ENCODE assay signal across 31 cellular contexts in genomic region chr12:3700861-3701260, GRCh38. TPM values are rescaled to one million over a fixed set of nuclear protein-coding genes. Genes with fewer than 3 reads are reported as not detected.
A peak's percentile ranks its signal among the peaks of the same experiment; 100 is the strongest.
DNase-seq lines count a peak whose midpoint lies in the region; ATAC-seq, FAIRE-seq and TF ChIP-seq lines count a peak whose summit lies in the region.
"Had no signal": no experiment of that assay in that cellular context is flagged by ENCODE, and none has a peak within 500 bp of the region (broad histone marks: within the 10 kb centered on the region; RNA-seq: fewer than 3 reads in every experiment).

No MANE protein-coding gene starts in this region.

- TF ChIP-seq EP300 in HepG2 (IDR thresholded peaks at IDR 0.05; ENCODE audit: low read depth in 2 of 2, low read length in 2 of 2) (no peak), HepG2 (CRISPR knock-in tag; IDR thresholded peaks at IDR 0.05; ENCODE audit: borderline replicate concordance) (no peak)

- POLR2A ChIA-PET in HepG2 (lab: Yijun Ruan, JAX), result no interaction called here

- no peak overlapping the region for H3K9ac ChIP-seq in fibroblast of lung (ENCODE audit: insufficient read depth, low read length)
- H3K9ac ChIP-seq in HepG2 (ENCODE audit: insufficient read depth, low read depth, low read length), result no peak overlapping the region

- 98% methylated on average over 1 of the region's 1 CpG for WGBS in HepG2 (ENCODE audit: low lambda C conversion rate)
- 95 to 98% (median 96%) methylated on average over 1 of the region's 1 CpG for WGBS in adrenal gland, 4 donors

- TF ChIP-seq CTCF in fibroblast of lung (conservative IDR thresholded peaks at IDR 0.05 in 1 of 2, IDR thresholded peaks at IDR 0.05 in 1 of 2; ENCODE audit: low read depth in 1 of 2, low read length in 2 of 2) (no peak), HepG2 (CRISPR knock-in tag; IDR thresholded peaks at IDR 0.05) (no peak), adrenal gland (IDR thresholded peaks at IDR 0.05) (no peak)

- H4K20me1 ChIP-seq in fibroblast of lung (ENCODE audit: control insufficient read depth, extremely low read depth, insufficient read depth, low read length) (no peaks in the 10 kb centered on the region), HepG2 (ENCODE audit: insufficient read depth, low read length) (no peaks in the 10 kb centered on the region)

- DNase-seq in GM04503 (ENCODE audit: low read depth), result peak; percentile 17
- peak; percentile 11 for DNase-seq in MV-4-11 (lab: John Stamatoyannopoulos, UW)
- DNase-seq in fibroblast of lung (ENCODE audit: low read depth in 2 of 2), result peak; percentile 26 to 71
- peak; percentile 18 for DNase-seq in stromal cell of bone marrow (ENCODE audit: low read depth)
- no peak for DNase-seq in HepG2 (ENCODE audit: low spot score)
- DNase-seq in stimulated activated naive CD4-positive, alpha-beta T cell (lab: John Stamatoyannopoulos, UW), result no peak
- DNase-seq in adrenal gland, result no peak
- DNase-seq: activated CD4-positive, alpha-beta T cell treated with anti-CD3 and anti-CD28 coated beads for 4 hours; activated CD8-positive, alpha-beta T cell treated with anti-CD3 and anti-CD28 coated beads, Interleukin-2, amount 10 ng/mL, durations not matched to agents 7 days and 5 days; aorta; Calu3; dermis blood vessel endothelial cell; endodermal cell; hypothalamus; left cardiac atrium; mucosa of descending colon; NCI-H1694; NCI-H446 treated with DMSO at 0.1 percent for 48 hours; NCI-H82; occipital lobe; stimulated activated CD4-positive, alpha-beta T cell treated with anti-CD3 and anti-CD28 coated beads, Interleukin-4, amount 100 ng/mL, for 1 hour; T1000; transverse colon had no signal

- H3K4me3 ChIP-seq in fibroblast of lung (replicated peaks in 1 of 4; ENCODE audit: control extremely low read depth in 1 of 4, insufficient read depth in 1 of 4, low read depth in 3 of 4, low read length in 4 of 4) (no peak overlapping the region), HepG2 (replicated peaks in 1 of 3; ENCODE audit: insufficient read depth in 1 of 3, low read depth in 2 of 3, low read length in 3 of 3) (no peak overlapping the region), adrenal gland (no peak overlapping the region)
- H3K4me3 ChIP-seq: GM12878, HAP-1, lung, mucosa of descending colon, prostate gland, transverse colon had no signal

- BruUV-seq in HepG2 (replicated peaks; lab: Mats Ljungman, UMichigan), result no TSS peak

- intact Hi-C loops in HepG2 (cut with micrococcal nuclease; ENCODE audit: unreplicated experiment) (no loop called here), adrenal gland (cut with DNase I) (no loop called here)

- H3K79me2 ChIP-seq in fibroblast of lung (ENCODE audit: control insufficient read depth, insufficient read depth, low read length) (no peaks in the 10 kb centered on the region), HepG2 (ENCODE audit: insufficient read depth, low read length) (no peaks in the 10 kb centered on the region)

- in situ Hi-C loops in HepG2 (cut with HindIII; ENCODE audit: extremely low pct_ligation_motif_present, low pct_unique_long_range_greater_than_20kb), result no loop called here

- ATAC-seq in HepG2, result no peak
- ATAC-seq: activated CD8-positive, alpha-beta T cell treated with anti-CD3 and anti-CD28 coated beads, Interleukin-2, amount 10 ng/mL, durations not matched to agents 7 days and 5 days; activated naive CD4-positive, alpha-beta T cell treated with anti-CD3 and anti-CD28 coated beads, Interleukin-2, amount 50 U/mL, for 72 hours; GM12878; left cardiac atrium; mucosa of descending colon; natural killer cell treated with Interleukin-12 subunit alpha and Interleukin-12 subunit beta and Interleukin-15 and Interleukin-18, amount 100 ng/mL, for 72 hours; sciatic nerve had no signal

- CTCF ChIA-PET in HepG2 (lab: Yijun Ruan, JAX; ENCODE audit: low intra/inter-chr PET ratio, low total read pairs), result no interaction called here

- TF ChIP-seq POLR2A in HepG2 (IDR thresholded peaks at IDR 0.05; ENCODE audit: insufficient read depth in 1 of 2, low read depth in 2 of 2, low read length in 2 of 2) (no peak), adrenal gland (IDR thresholded peaks at IDR 0.05) (no peak)

- no peak for TF ChIP-seq RAD21 in HepG2 (CRISPR knock-in tag; IDR thresholded peaks at IDR 0.05)

- H3K36me3 ChIP-seq in fibroblast of lung (ENCODE audit: control insufficient read depth, insufficient read depth, low read length), result no peaks in the 10 kb centered on the region
- H3K36me3 ChIP-seq in HepG2 (replicated peaks in 1 of 2; ENCODE audit: control insufficient read depth in 1 of 2, insufficient read depth in 2 of 2, low read length in 2 of 2), result no peaks in the 10 kb centered on the region
- no peaks in the 10 kb centered on the region for H3K36me3 ChIP-seq in adrenal gland (replicated peaks in 1 of 2)
- H3K36me3 ChIP-seq: HAP-1, prostate gland had no signal

- FAIRE-seq in HepG2 (lab: Jason Lieb, UNC), result no peak
- FAIRE-seq: GM12878 had no signal

- H3K27me3 ChIP-seq in fibroblast of lung (ENCODE audit: control insufficient read depth, insufficient read depth, low read length) (no peaks in the 10 kb centered on the region), HepG2 (ENCODE audit: control insufficient read depth in 1 of 2, insufficient read depth in 2 of 2, low read length in 2 of 2) (no peaks in the 10 kb centered on the region), adrenal gland (no peaks in the 10 kb centered on the region)
- H3K27me3 ChIP-seq: transverse colon had no signal

- H3K27ac ChIP-seq in fibroblast of lung (ENCODE audit: insufficient read depth, low read length) (no peak overlapping the region), HepG2 (ENCODE audit: extremely low read length, insufficient read depth, low read length) (no peak overlapping the region), adrenal gland (no peak overlapping the region)
- H3K27ac ChIP-seq: prostate gland, transverse colon, VCaP had no signal

- H3K9me3 ChIP-seq in fibroblast of lung (ENCODE audit: control insufficient read depth, insufficient read depth, low read depth, low read length), result no peaks in the 10 kb centered on the region
- no peaks in the 10 kb centered on the region for H3K9me3 ChIP-seq in HepG2 (ENCODE audit: low read length)
- H3K9me3 ChIP-seq in adrenal gland (replicated peaks in 1 of 3), result no peaks in the 10 kb centered on the region
- H3K9me3 ChIP-seq: HAP-1, mucosa of descending colon, prostate gland, transverse colon had no signal

- H3K4me1 ChIP-seq in fibroblast of lung (ENCODE audit: control insufficient read depth, extremely low read depth, insufficient read depth, low read length) (peaks cover 18% of the 10 kb centered on the region), HepG2 (ENCODE audit: insufficient read depth, low read length) (no peaks in the 10 kb centered on the region), adrenal gland (replicated peaks in 1 of 2) (peaks cover 0 to 9% of the 10 kb centered on the region in 2 donors)
- H3K4me1 ChIP-seq: prostate gland had no signal

- no peak overlapping the region for H2AFZ ChIP-seq in fibroblast of lung (ENCODE audit: low read length)
- no peak overlapping the region for H2AFZ ChIP-seq in HepG2 (ENCODE audit: low read length)

- H3K4me2 ChIP-seq in fibroblast of lung (ENCODE audit: extremely low read depth, insufficient read depth, low read length) (peak overlapping the region; percentile 4), HepG2 (ENCODE audit: low read depth, low read length) (no peak overlapping the region)

TF ChIP-seq in HepG2, 621 proteins besides CTCF, POLR2A, EP300 and RAD21 (continues in another document):
- TF ChIP-seq CAMTA2 (CRISPR knock-in tag; IDR thresholded peaks at IDR 0.05; ENCODE audit: borderline replicate concordance), result no peak
- no peak for TF ChIP-seq HNF4A (CRISPR knock-in tag; IDR thresholded peaks at IDR 0.05)
- no peak for TF ChIP-seq ZNF737 (CRISPR knock-in tag; IDR thresholded peaks at IDR 0.05; ENCODE audit: borderline replicate concordance)
- no peak for TF ChIP-seq ZNF432 (CRISPR knock-in tag; IDR thresholded peaks at IDR 0.05; ENCODE audit: borderline replicate concordance)

RNA-seq across cellular contexts. Expression of gene CRACR2A, which starts 52.0 kb away (rescaled TPM):
- total RNA-seq in fibroblast of lung (3.3 and 5.8 TPM in 2 replicates), HepG2 (2016; rRNA removed; fragmentation: Illumina TruSeq; extraction: Trizol) (0.20 TPM in 1 of 2 replicates, not detected in the other), adrenal gland (1 to 10 TPM; 1.8 to 3.5 (median 2.2) TPM)
- polyA plus RNA-seq in fibroblast of lung (5.9 and 8.8 TPM in 2 replicates), HepG2 (2011; rRNA removed) (0.09 and 0.16 TPM in 2 replicates), adrenal gland (1 to 10 TPM in 1 of 3 donors, under 1 TPM in 2; 0.61 to 1.2 (median 0.90) TPM)
- 4.0 and 7.9 TPM in 2 replicates for polyA plus RNA-seq in fibroblast of lung (2012)
- 4.0 and 4.5 TPM in 2 replicates for polyA minus RNA-seq in fibroblast of lung (ENCODE audit: low replicate concordance)
- total RNA-seq in HepG2 (2016; cell fraction: cytosol; rRNA removed; fragmentation: Illumina TruSeq; extraction: Trizol; ENCODE audit: low read depth), result not detected in 2 replicates
- total RNA-seq in HepG2 (2016; cell fraction: insoluble cytoplasmic fraction; rRNA removed; fragmentation: Illumina TruSeq; extraction: Trizol), result 0.09 and 0.12 TPM in 2 replicates
- not detected in 2 replicates for total RNA-seq in HepG2 (2016; cell fraction: membrane; rRNA removed; fragmentation: Illumina TruSeq; extraction: Trizol)
- 0.40 and 0.47 TPM in 2 replicates for total RNA-seq in HepG2 (2016; cell fraction: nucleus; rRNA removed; fragmentation: Illumina TruSeq; extraction: Trizol)
- polyA plus RNA-seq in HepG2 (2011; cell fraction: cytosol; rRNA removed), result 0.03 and 0.04 TPM in 2 replicates
- polyA plus RNA-seq in HepG2 (2011; cell fraction: nucleus; rRNA removed), result 0.17 and 0.29 TPM in 2 replicates
- polyA plus RNA-seq in HepG2 (2012), result 0.19 and 0.21 TPM in 2 replicates
- not detected in 2 replicates for polyA plus RNA-seq in HepG2 (2016; cell fraction: cytosol; fragmentation: Illumina TruSeq; extraction: Trizol; ENCODE audit: low read depth)
- not detected in 2 replicates for polyA plus RNA-seq in HepG2 (2016; cell fraction: insoluble cytoplasmic fraction; fragmentation: Illumina TruSeq; extraction: Trizol; ENCODE audit: low read depth)
- polyA plus RNA-seq in HepG2 (2016; cell fraction: membrane; fragmentation: Illumina TruSeq; extraction: Trizol; ENCODE audit: low read depth), result not detected in 2 replicates
- 0.55 TPM in 1 of 2 replicates, not detected in the other for polyA plus RNA-seq in HepG2 (2016; cell fraction: nucleus; fragmentation: Illumina TruSeq; extraction: Trizol; ENCODE audit: insufficient read depth, low read depth)
- polyA minus RNA-seq in HepG2 (2011; rRNA and poly(A)+ RNA removed; ENCODE audit: low replicate concordance), result 0.10 TPM in 1 of 2 replicates, not detected in the other
- polyA minus RNA-seq in HepG2 (2011; cell fraction: cytosol; rRNA and poly(A)+ RNA removed), result not detected in 2 replicates
- polyA minus RNA-seq in HepG2 (2011; cell fraction: nucleus; rRNA and poly(A)+ RNA removed), result 0.64 and 0.75 TPM in 2 replicates

Comparison
In these comparisons a context has a peak if more than half of its experiments do, and no peak if none do; other contexts are left out.
1. DNase-seq: peak in GM04503 (single experiment), MV-4-11 (single experiment), fibroblast of lung (2 of 2) and stromal cell of bone marrow (single experiment); none in HepG2 (single experiment), stimulated activated naive CD4-positive, alpha-beta T cell (0 of 6) and adrenal gland (0 of 7).